Comparison of ENCODE assay signal across 20 cellular contexts in the genomic region with DNA sequence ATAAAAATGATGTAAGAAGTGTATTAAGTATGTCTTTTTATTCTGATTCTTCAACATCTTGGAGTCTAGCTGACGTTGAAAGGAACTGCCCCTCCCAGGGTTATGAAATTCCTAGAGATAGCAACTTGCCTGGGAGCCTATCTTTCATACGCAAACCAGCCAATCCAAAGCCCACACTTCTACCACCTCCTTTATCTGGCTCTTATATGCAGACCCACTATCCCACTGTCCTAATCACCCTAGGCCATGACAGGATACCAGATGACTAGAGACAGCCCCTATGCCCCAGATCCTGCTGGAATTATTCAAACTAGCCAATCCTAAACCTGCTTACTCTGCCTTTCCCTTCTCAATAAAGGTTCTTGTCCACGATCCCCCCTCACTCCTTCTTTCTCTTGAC. TPM values are rescaled to one million over a fixed set of nuclear protein-coding genes. Genes with fewer than 3 reads are reported as not detected.
DNase-seq lines count a peak whose midpoint lies in the region; ATAC-seq lines count a peak whose summit lies in the region.
"Had no signal": no experiment of that assay in that cellular context is flagged by ENCODE, and none has a peak within 500 bp of the region (broad histone marks: within the 10 kb centered on the region; RNA-seq: fewer than 3 reads in every experiment).

No MANE protein-coding gene starts in this region.

- H3K27me3 ChIP-seq in trophoblast cell (ENCODE audit: insufficient read depth, low read length): no peaks in the 10 kb centered on the region
- H3K27me3 ChIP-seq: brain microvascular endothelial cell had no signal

- no peaks in the 10 kb centered on the region for H3K27me3 Mint-ChIP-seq in activated naive CD4-positive, alpha-beta T cell treated with anti-CD3 and anti-CD28 coated beads, Interleukin-2, amount 10 ng/mL, durations not matched to agents 7 days and 5 days
- H3K27me3 Mint-ChIP-seq in T-cell: no peaks in the 10 kb centered on the region
- H3K27me3 Mint-ChIP-seq in activated naive CD8-positive, alpha-beta T cell treated with anti-CD3 and anti-CD28 coated beads, Interleukin-2, amount 50 U/mL, for 24 hours: no peaks in the 10 kb centered on the region

- H3K4me3 ChIP-seq in trophoblast cell (ENCODE audit: low read depth, low read length): no peak overlapping the region
- H3K4me3 ChIP-seq: GM23338 had no signal

- H3K27ac ChIP-seq in trophoblast cell (ENCODE audit: low read depth, low read length): no peak overlapping the region
- H3K27ac ChIP-seq: brain microvascular endothelial cell, KMS-11 had no signal

- H3K79me1 ChIP-seq in trophoblast cell (ENCODE audit: low read length): peaks cover 3% of the 10 kb centered on the region

- no peak overlapping the region for H3K4ac ChIP-seq in trophoblast cell (ENCODE audit: low read depth, low read length)

- no peak overlapping the region for H4K8ac ChIP-seq in trophoblast cell (ENCODE audit: low read depth, low read length)

- no peak overlapping the region for H3K14ac ChIP-seq in trophoblast cell (ENCODE audit: low read length)

- no peaks in the 10 kb centered on the region for H3K79me2 ChIP-seq in trophoblast cell (ENCODE audit: control insufficient read depth, insufficient read depth, low read length, poor library complexity)

- H3K9me3 Mint-ChIP-seq in activated naive CD4-positive, alpha-beta T cell treated with anti-CD3 and anti-CD28 coated beads, Interleukin-2, amount 10 ng/mL, durations not matched to agents 7 days and 5 days: peaks cover 13% of the 10 kb centered on the region
- H3K9me3 Mint-ChIP-seq in T-cell: peaks cover 0 to 12% (median 0%) of the 10 kb centered on the region in 3 donors
- peaks cover 8% of the 10 kb centered on the region for H3K9me3 Mint-ChIP-seq in activated naive CD8-positive, alpha-beta T cell treated with anti-CD3 and anti-CD28 coated beads, Interleukin-2, amount 50 U/mL, for 24 hours
- H3K9me3 Mint-ChIP-seq: endodermal cell, GM23338, mesothelial cell of epicardium, neural crest cell had no signal

- H2AFZ ChIP-seq in trophoblast cell (ENCODE audit: insufficient read depth, low read length, poor library complexity): no peak overlapping the region
- H2AFZ ChIP-seq: GM23338 had no signal

- H2AK5ac ChIP-seq in trophoblast cell (ENCODE audit: low read length): peak overlapping the region; percentile 31

- no peak overlapping the region for H3K4me2 ChIP-seq in trophoblast cell (ENCODE audit: low read length)
- H3K4me2 ChIP-seq: GM23338, KMS-11 had no signal

- WGBS in trophoblast cell (ENCODE audit: extremely low coverage, insufficient coverage, insufficient read length): no CpG with 5 or more reads among the region's 3 CpGs

- ATAC-seq in T-cell (replicated peaks in 1 of 4): no peak
- ATAC-seq in activated naive CD8-positive, alpha-beta T cell treated with anti-CD3 and anti-CD28 coated beads, Interleukin-2, amount 50 U/mL, for 24 hours: no peak
- ATAC-seq in GM21576 (IDR thresholded peaks at IDR 0.05; ENCODE audit: unreplicated experiment): no peak
- ATAC-seq: GM23338 had no signal

- H3K4me1 ChIP-seq in trophoblast cell (ENCODE audit: control insufficient read depth in 1 of 2, insufficient read depth in 2 of 2, low read length in 2 of 2): peaks cover 2 to 3% of the 10 kb centered on the region in 2 experiments

- CTCF ChIA-PET in activated naive CD4-positive, alpha-beta T cell treated with anti-CD3 and anti-CD28 coated beads, Interleukin-2, amount 10 ng/mL, durations not matched to agents 7 days and 5 days (lab: Charles Lee): no interaction called here
- CTCF ChIA-PET in T-cell (lab: Charles Lee): no interaction called here

- H2BK5ac ChIP-seq in trophoblast cell (ENCODE audit: low read depth, low read length, poor library complexity): no peak overlapping the region

- no peak overlapping the region for H3K23ac ChIP-seq in trophoblast cell (ENCODE audit: low read length)

- H4K12ac ChIP-seq in trophoblast cell (ENCODE audit: low read depth, low read length): no peak overlapping the region

- peaks cover 18% of the 10 kb centered on the region for H3K36me3 Mint-ChIP-seq in activated naive CD4-positive, alpha-beta T cell treated with anti-CD3 and anti-CD28 coated beads, Interleukin-2, amount 10 ng/mL, durations not matched to agents 7 days and 5 days
- H3K36me3 Mint-ChIP-seq in T-cell: no peaks in the 10 kb centered on the region
- H3K36me3 Mint-ChIP-seq in activated naive CD8-positive, alpha-beta T cell treated with anti-CD3 and anti-CD28 coated beads, Interleukin-2, amount 50 U/mL, for 24 hours (ENCODE audit: low read depth): peaks cover 2% of the 10 kb centered on the region
- H3K36me3 Mint-ChIP-seq: mesothelial cell of epicardium had no signal

- no peaks in the 10 kb centered on the region for H3K36me3 ChIP-seq in trophoblast cell (ENCODE audit: control insufficient read depth in 1 of 2, insufficient read depth in 2 of 2, low read length in 2 of 2)
- H3K36me3 ChIP-seq: brain microvascular endothelial cell had no signal

- H2BK120ac ChIP-seq in trophoblast cell (ENCODE audit: insufficient read depth, low read length, poor library complexity): no peak overlapping the region

- no peak for DNase-seq in activated naive CD4-positive, alpha-beta T cell treated with anti-CD3 and anti-CD28 coated beads, Interleukin-2, amount 10 ng/mL, durations not matched to agents 7 days and 5 days
- DNase-seq in activated naive CD4-positive, alpha-beta T cell treated with Interleukin-2 at 50 U/mL for 16 hours: no peak
- DNase-seq in T-cell (no peak), trophoblast cell (no peak), hypothalamus (lab: John Stamatoyannopoulos, UW) (no peak), NCI-H510A treated with DMSO at 0.1 percent for 48 hours (lab: John Stamatoyannopoulos, UW) (no peak)
- DNase-seq in activated naive CD8-positive, alpha-beta T cell treated with anti-CD3 and anti-CD28 coated beads, Interleukin-2, amount 50 U/mL, for 24 hours: no peak
- DNase-seq: activated CD4-positive, CD25-positive, alpha-beta regulatory T cell; activated CD8-positive, alpha-beta memory T cell treated with anti-CD3 and anti-CD28 coated beads, Interleukin-2, amount 50 U/mL, for 4 hours; brain microvascular endothelial cell; endodermal cell; glutamatergic neuron; NCI-H1694 treated with DMSO at 0.1 percent for 48 hours; NCI-H774; SHP77 had no signal

- H3K18ac ChIP-seq in trophoblast cell (ENCODE audit: low read length): no peak overlapping the region

- peak overlapping the region; percentile 55 for H2BK12ac ChIP-seq in trophoblast cell (ENCODE audit: low read length)

- H3K9ac ChIP-seq in trophoblast cell (ENCODE audit: low read length): no peak overlapping the region
- H3K9ac ChIP-seq: KMS-11 had no signal

- H3K4me3 Mint-ChIP-seq in activated naive CD4-positive, alpha-beta T cell treated with anti-CD3 and anti-CD28 coated beads, Interleukin-2, amount 10 ng/mL, durations not matched to agents 7 days and 5 days: no peak overlapping the region
- peak overlapping the region in 1 of 3 donors; percentile 63 for H3K4me3 Mint-ChIP-seq in T-cell
- no peak overlapping the region for H3K4me3 Mint-ChIP-seq in activated naive CD8-positive, alpha-beta T cell treated with anti-CD3 and anti-CD28 coated beads, Interleukin-2, amount 50 U/mL, for 24 hours
- H3K4me3 Mint-ChIP-seq: endodermal cell, GM23338, mesothelial cell of epicardium, neural crest cell had no signal

- peaks cover 27% of the 10 kb centered on the region for H3K4me1 Mint-ChIP-seq in activated naive CD4-positive, alpha-beta T cell treated with anti-CD3 and anti-CD28 coated beads, Interleukin-2, amount 10 ng/mL, durations not matched to agents 7 days and 5 days
- peaks cover 30 to 37% (median 34%) of the 10 kb centered on the region in 3 donors for H3K4me1 Mint-ChIP-seq in T-cell
- peaks cover 43% of the 10 kb centered on the region for H3K4me1 Mint-ChIP-seq in activated naive CD8-positive, alpha-beta T cell treated with anti-CD3 and anti-CD28 coated beads, Interleukin-2, amount 50 U/mL, for 24 hours
- H3K4me1 Mint-ChIP-seq: GM23338, neural crest cell had no signal

- H4K91ac ChIP-seq in trophoblast cell (ENCODE audit: low read depth, low read length): no peak overlapping the region

- H3K9me3 ChIP-seq in trophoblast cell (ENCODE audit: insufficient read depth, low read depth, low read length): no peaks in the 10 kb centered on the region

- peak overlapping the region; percentile 94 for H3K27ac Mint-ChIP-seq in activated naive CD4-positive, alpha-beta T cell treated with anti-CD3 and anti-CD28 coated beads, Interleukin-2, amount 10 ng/mL, durations not matched to agents 7 days and 5 days
- H3K27ac Mint-ChIP-seq in T-cell: peak overlapping the region; percentile 89 to 96
- H3K27ac Mint-ChIP-seq in activated naive CD8-positive, alpha-beta T cell treated with anti-CD3 and anti-CD28 coated beads, Interleukin-2, amount 50 U/mL, for 24 hours: peak overlapping the region; percentile 85
- H3K27ac Mint-ChIP-seq: endodermal cell, GM23338, mesothelial cell of epicardium had no signal

- POLR2A ChIA-PET in T-cell (lab: Charles Lee): interaction anchor here in 1 of 2 donors (0.5 kb wide), 1 partner anchor 30 kb away, joined by 3 read pairs; no protein-coding TSS in a partner anchor

RNA-seq across cellular contexts. Expression of a gene that starts 11.8 kb away (rescaled TPM):
- total RNA-seq in T-cell: 10 to 100 TPM; 30.0 to 60.3 (median 37.6) TPM
- 60.8 TPM in 2 replicates for polyA plus RNA-seq in trophoblast cell (2013)
